In genomic region chr15:59296181-59296617, GRCh38 we compare ENCODE assay signal across 9 cellular contexts.
DNase-seq lines count a peak whose midpoint lies in the region; ATAC-seq, FAIRE-seq and TF ChIP-seq lines count a peak whose summit lies in the region.
"Had no signal": no experiment of that assay in that cellular context is flagged by ENCODE, and none has a peak within 500 bp of the region (broad histone marks: within the 10 kb centered on the region; RNA-seq: fewer than 3 reads in every experiment).

No MANE protein-coding gene starts in this region.

- H3K27ac ChIP-seq in smooth muscle cell (ENCODE audit: low read depth) (peak overlapping the region; percentile 84), HepG2 (ENCODE audit: extremely low read length, insufficient read depth, low read length) (no peak overlapping the region)

- no peak for TF ChIP-seq RAD21 in HepG2 (CRISPR knock-in tag; IDR thresholded peaks at IDR 0.05)

- H3K36me3 ChIP-seq in adipocyte (ENCODE audit: control insufficient read depth, insufficient read depth, low read length, severe bottlenecking) (no peaks in the 10 kb centered on the region), smooth muscle cell (ENCODE audit: low read depth) (no peaks in the 10 kb centered on the region), HepG2 (replicated peaks in 1 of 2; ENCODE audit: control insufficient read depth in 1 of 2, insufficient read depth in 2 of 2, low read length in 2 of 2) (no peaks in the 10 kb centered on the region)

- H3K4me2 ChIP-seq in smooth muscle cell = peak overlapping the region; percentile 58
- no peak overlapping the region for H3K4me2 ChIP-seq in HepG2 (ENCODE audit: low read depth, low read length)

- WGBS in smooth muscle cell (ENCODE audit: low lambda C conversion rate) = 39% methylated on average over 6 of the region's 6 CpGs
- WGBS in HepG2 (ENCODE audit: low lambda C conversion rate) = 80% methylated on average over 6 of the region's 6 CpGs

- in situ Hi-C loops in HepG2 (cut with HindIII; ENCODE audit: extremely low pct_ligation_motif_present, low pct_unique_long_range_greater_than_20kb) = no loop called here

- H3K9me3 Mint-ChIP-seq in natural killer cell treated with Interleukin-12 subunit alpha and Interleukin-12 subunit beta and Interleukin-15 and Interleukin-18, amount 100 ng/mL, for 72 hours = no peaks in the 10 kb centered on the region

- H3K4me1 ChIP-seq in adipocyte (ENCODE audit: control insufficient read depth, insufficient read depth, low read length) = peaks cover 62% of the 10 kb centered on the region
- H3K4me1 ChIP-seq in smooth muscle cell (ENCODE audit: low read depth) = peaks cover 31% of the 10 kb centered on the region
- H3K4me1 ChIP-seq in HepG2 (ENCODE audit: insufficient read depth, low read length) = peaks cover 23% of the 10 kb centered on the region

- FAIRE-seq in HepG2 (lab: Jason Lieb, UNC) = no peak

- peaks cover 7% of the 10 kb centered on the region for H3F3A ChIP-seq in smooth muscle cell (ENCODE audit: low read depth)

- ATAC-seq in HepG2 = no peak
- ATAC-seq in natural killer cell treated with Interleukin-12 subunit alpha and Interleukin-12 subunit beta and Interleukin-15 and Interleukin-18, amount 100 ng/mL, for 72 hours = no peak
- ATAC-seq in activated CD4-positive, CD25-positive, alpha-beta regulatory T cell treated with anti-CD3 and anti-CD28 coated beads, Interleukin-2, amount 50 U/mL, for 24 hours = no peak

- TF ChIP-seq EP300 in HepG2 (IDR thresholded peaks at IDR 0.05; ENCODE audit: low read depth in 2 of 2, low read length in 2 of 2) = no peak
- no peak for TF ChIP-seq EP300 in HepG2 (CRISPR knock-in tag; IDR thresholded peaks at IDR 0.05; ENCODE audit: borderline replicate concordance)

- H3K4me3 ChIP-seq in adipocyte (ENCODE audit: low read length) (peak overlapping the region; percentile 58), smooth muscle cell (no peak overlapping the region), HepG2 (replicated peaks in 1 of 3; ENCODE audit: insufficient read depth in 1 of 3, low read depth in 2 of 3, low read length in 3 of 3) (no peak overlapping the region)

- H3K9ac ChIP-seq in adipocyte (ENCODE audit: low read length) (peak overlapping the region; percentile 84), smooth muscle cell (ENCODE audit: low read depth) (peak overlapping the region; percentile 44), HepG2 (ENCODE audit: insufficient read depth, low read depth, low read length) (no peak overlapping the region)

- peak overlapping the region in 1 of 2 donors; percentile 0 for H3K27ac Mint-ChIP-seq in natural killer cell treated with Interleukin-12 subunit alpha and Interleukin-12 subunit beta and Interleukin-15 and Interleukin-18, amount 100 ng/mL, for 72 hours

- peaks cover 30 to 36% of the 10 kb centered on the region in 2 donors for H3K4me1 Mint-ChIP-seq in natural killer cell treated with Interleukin-12 subunit alpha and Interleukin-12 subunit beta and Interleukin-15 and Interleukin-18, amount 100 ng/mL, for 72 hours (ENCODE audit: low read depth in 2 of 2)

- peak; percentile 92 for DNase-seq in HCEC 1CT
- peak; percentile 82 for DNase-seq in adipocyte (ENCODE audit: low read depth)
- DNase-seq in glomerular endothelial cell (ENCODE audit: extremely low read depth, low read depth, low spot score) = peak; percentile 73
- no peak for DNase-seq in smooth muscle cell (lab: John Stamatoyannopoulos, UW; ENCODE audit: unreplicated experiment)
- no peak for DNase-seq in HepG2 (ENCODE audit: low spot score)
- no peak for DNase-seq in stimulated activated naive CD4-positive, alpha-beta T cell (lab: John Stamatoyannopoulos, UW)
- DNase-seq in natural killer cell treated with Interleukin-12 subunit alpha and Interleukin-12 subunit beta and Interleukin-15 and Interleukin-18, amount 100 ng/mL, for 72 hours (ENCODE audit: low spot score) = no peak
- DNase-seq: NCI-H748 treated with DMSO at 0.1 percent for 48 hours had no signal

- TF ChIP-seq CTCF in smooth muscle cell (IDR thresholded peaks at IDR 0.05; ENCODE audit: borderline replicate concordance, insufficient read depth, poor library complexity, severe bottlenecking) = no peak
- TF ChIP-seq CTCF in HepG2 (CRISPR knock-in tag; IDR thresholded peaks at IDR 0.05) = no peak

- H3K9me3 ChIP-seq in adipocyte (ENCODE audit: control insufficient read depth, low read length) = no peaks in the 10 kb centered on the region
- H3K9me3 ChIP-seq in smooth muscle cell (replicated peaks; ENCODE audit: low read depth) = no peaks in the 10 kb centered on the region
- H3K9me3 ChIP-seq in HepG2 (ENCODE audit: low read length) = no peaks in the 10 kb centered on the region

- no peak overlapping the region for H3K4me3 Mint-ChIP-seq in natural killer cell treated with Interleukin-12 subunit alpha and Interleukin-12 subunit beta and Interleukin-15 and Interleukin-18, amount 100 ng/mL, for 72 hours

- intact Hi-C loops in HepG2 (cut with micrococcal nuclease; ENCODE audit: unreplicated experiment) = no loop called here

- H3K79me2 ChIP-seq in smooth muscle cell (ENCODE audit: low read depth) (peaks cover 23% of the 10 kb centered on the region), HepG2 (ENCODE audit: insufficient read depth, low read length) (no peaks in the 10 kb centered on the region)

- H4K20me1 ChIP-seq in smooth muscle cell (ENCODE audit: low read depth) (peaks cover 8% of the 10 kb centered on the region), HepG2 (ENCODE audit: insufficient read depth, low read length) (no peaks in the 10 kb centered on the region)

- H2AFZ ChIP-seq in smooth muscle cell (ENCODE audit: low read depth) = no peak overlapping the region
- no peak overlapping the region for H2AFZ ChIP-seq in HepG2 (ENCODE audit: low read length)

- no peaks in the 10 kb centered on the region for H3K27me3 Mint-ChIP-seq in natural killer cell treated with Interleukin-12 subunit alpha and Interleukin-12 subunit beta and Interleukin-15 and Interleukin-18, amount 100 ng/mL, for 72 hours

- H3K36me3 Mint-ChIP-seq in natural killer cell treated with Interleukin-12 subunit alpha and Interleukin-12 subunit beta and Interleukin-15 and Interleukin-18, amount 100 ng/mL, for 72 hours = no peaks in the 10 kb centered on the region

- TF ChIP-seq POLR2A in HepG2 (IDR thresholded peaks at IDR 0.05; ENCODE audit: insufficient read depth in 1 of 2, low read depth in 2 of 2, low read length in 2 of 2) = no peak

- BruUV-seq in HepG2 (replicated peaks; lab: Mats Ljungman, UMichigan) = no TSS peak

- H3K27me3 ChIP-seq in adipocyte (replicated peaks; ENCODE audit: control insufficient read depth, insufficient read depth, low read length) (no peaks in the 10 kb centered on the region), smooth muscle cell (ENCODE audit: low read depth) (no peaks in the 10 kb centered on the region), HepG2 (ENCODE audit: control insufficient read depth in 1 of 2, insufficient read depth in 2 of 2, low read length in 2 of 2) (no peaks in the 10 kb centered on the region)

- CTCF ChIA-PET in HepG2 (lab: Yijun Ruan, JAX; ENCODE audit: low intra/inter-chr PET ratio, low total read pairs) = no interaction called here

- POLR2A ChIA-PET in HepG2 (lab: Yijun Ruan, JAX) = no interaction called here

TF ChIP-seq in HepG2, 621 proteins besides CTCF, POLR2A, EP300 and RAD21:
- no peak for TF ChIP-seq AGO1 (IDR thresholded peaks at IDR 0.05; ENCODE audit: low read depth, low read length, poor library complexity, severe bottlenecking)
- no peak for TF ChIP-seq RXRA (CRISPR knock-in tag; IDR thresholded peaks at IDR 0.05)
- TF ChIP-seq TEAD3 (CRISPR knock-in tag; optimal IDR thresholded peaks at IDR 0.05; ENCODE audit: borderline replicate concordance) = no peak
- no peak for TF ChIP-seq DDIT3 (CRISPR knock-in tag; IDR thresholded peaks at IDR 0.05)

Comparison
In these comparisons a context has a peak if more than half of its experiments do, and no peak if none do; other contexts are left out.
1. DNase-seq: peak in HCEC 1CT (single experiment), adipocyte (single experiment) and glomerular endothelial cell (single experiment); none in smooth muscle cell (single experiment), HepG2 (single experiment), stimulated activated naive CD4-positive, alpha-beta T cell (0 of 6) and natural killer cell treated with Interleukin-12 subunit alpha and Interleukin-12 subunit beta and Interleukin-15 and Interleukin-18, amount 100 ng/mL, for 72 hours (single experiment).